ENCODE assay signal across 1 cellular context in genomic region chr4:18021720-18022571, GRCh38.
TF ChIP-seq lines count a peak whose summit lies in the region.

LCORL (minus strand) TSS chr4:18021755; CDS start chr4:18021751, 4 bp downstream.

TF ChIP-seq in GM12878, 131 proteins besides CTCF, POLR2A, EP300 and RAD21 (continued from another document and continues in another):
- no peak for TF ChIP-seq BCLAF1 (IDR thresholded peaks at IDR 0.05)
- TF ChIP-seq ATF2 (IDR thresholded peaks at IDR 0.05; ENCODE audit: low read length): no peak
- no peak for TF ChIP-seq ZBED1 (IDR thresholded peaks at IDR 0.05; ENCODE audit: borderline replicate concordance)
- peak; percentile 55; the same call in 1 of the 2 replicates for TF ChIP-seq GABPA (IDR thresholded peaks at IDR 0.05; ENCODE audit: low read depth)
- TF ChIP-seq ELK1 (IDR thresholded peaks at IDR 0.05; ENCODE audit: low read depth, low read length): peak; percentile 10; the same call in 1 of the 2 replicates
- 0 out of 2 replicates have a peak, but pooled peaks have one; percentile 12 for TF ChIP-seq SMC3 (IDR thresholded peaks at IDR 0.05; ENCODE audit: borderline replicate concordance, low read length)
- TF ChIP-seq MAX (IDR thresholded peaks at IDR 0.05; ENCODE audit: low read depth, low read length): no peak; the same call in 1 of the 2 replicates
- TF ChIP-seq ZBTB4 (CRISPR knock-in tag; IDR thresholded peaks at IDR 0.05): no peak
- TF ChIP-seq MEF2A (IDR thresholded peaks at IDR 0.05; ENCODE audit: insufficient read depth, low read depth, low read length): no peak
- TF ChIP-seq BCL11A (IDR thresholded peaks at IDR 0.05; ENCODE audit: low read depth, low read length): no peak
- TF ChIP-seq USF1 (IDR thresholded peaks at IDR 0.05; ENCODE audit: borderline replicate concordance, extremely low read length, insufficient read depth, low read depth, low read length): peak; percentile 69
- TF ChIP-seq ZNF207 (IDR thresholded peaks at IDR 0.05; ENCODE audit: borderline replicate concordance): 0 out of 2 replicates have a peak, but pooled peaks have one; percentile 48
- no peak for TF ChIP-seq FOS (IDR thresholded peaks at IDR 0.05; ENCODE audit: borderline replicate concordance, extremely low read depth, insufficient read length)
- TF ChIP-seq RELA (IDR thresholded peaks at IDR 0.05; ENCODE audit: borderline replicate concordance, partially characterized antibody): no peak
- TF ChIP-seq RBBP5 (conservative IDR thresholded peaks at IDR 0.05): no peak
- TF ChIP-seq ZNF274 (IDR thresholded peaks at IDR 0.05; ENCODE audit: insufficient read depth, insufficient read length): no peak
- peak; percentile 66; the same call in 1 of the 2 replicates for TF ChIP-seq RELB (IDR thresholded peaks at IDR 0.05; ENCODE audit: low read depth)
- peak; percentile 91 for TF ChIP-seq YY1 (IDR thresholded peaks at IDR 0.05; ENCODE audit: low read depth, low read length)
- TF ChIP-seq NFYA (IDR thresholded peaks at IDR 0.05; ENCODE audit: borderline replicate concordance, low read depth, low read length): no peak
- peak; percentile 72 for TF ChIP-seq EED (IDR thresholded peaks at IDR 0.05; ENCODE audit: low read depth)
- no peak for TF ChIP-seq IRF4 (IDR thresholded peaks at IDR 0.05; ENCODE audit: low read depth, low read length)
- TF ChIP-seq ESRRA (IDR thresholded peaks at IDR 0.05; ENCODE audit: low read length): no peak
- no peak; the same call in 1 of the 2 replicates for TF ChIP-seq TARDBP (IDR thresholded peaks at IDR 0.05; ENCODE audit: borderline replicate concordance)
- TF ChIP-seq ZNF384 (IDR thresholded peaks at IDR 0.05; ENCODE audit: borderline replicate concordance, low read depth, low read length): peak; percentile 81
- TF ChIP-seq NFIC (IDR thresholded peaks at IDR 0.05; ENCODE audit: low read depth, low read length): no peak
- no peak for TF ChIP-seq TAF1 (IDR thresholded peaks at IDR 0.05; ENCODE audit: borderline replicate concordance, low read depth, low read length)
- no peak for TF ChIP-seq CHD4 (IDR thresholded peaks at IDR 0.05)
- TF ChIP-seq CEBPB (IDR thresholded peaks at IDR 0.05; ENCODE audit: borderline replicate concordance in 1 of 2, low read depth in 2 of 2, low read length in 2 of 2): no peak
- no peak for TF ChIP-seq TBL1XR1 (IDR thresholded peaks at IDR 0.05; ENCODE audit: low read depth, low read length)
- peak; percentile 38 for TF ChIP-seq MEF2B (IDR thresholded peaks at IDR 0.05; ENCODE audit: partially characterized antibody, poor library complexity, severe bottlenecking)
- no peak for TF ChIP-seq JUNB (IDR thresholded peaks at IDR 0.05)
- TF ChIP-seq PML (IDR thresholded peaks at IDR 0.05; ENCODE audit: low read length): no peak; the same call in 1 of the 2 replicates
- TF ChIP-seq E4F1 (IDR thresholded peaks at IDR 0.05; ENCODE audit: borderline replicate concordance, partially characterized antibody): no peak
- TF ChIP-seq ATF7 (IDR thresholded peaks at IDR 0.05; ENCODE audit: low read depth): no peak
- TF ChIP-seq ATF3 (IDR thresholded peaks at IDR 0.05; ENCODE audit: borderline replicate concordance, extremely low read depth, low read depth, low read length): no peak; the same call in 1 of the 2 replicates
- TF ChIP-seq CBX3 (IDR thresholded peaks at IDR 0.05; ENCODE audit: borderline replicate concordance, low read depth): no peak
- TF ChIP-seq GATAD2B (conservative IDR thresholded peaks at IDR 0.05; ENCODE audit: low read depth): no peak
- TF ChIP-seq ZBTB11 (CRISPR knock-in tag; IDR thresholded peaks at IDR 0.05): no peak
- no peak for TF ChIP-seq TCF7 (IDR thresholded peaks at IDR 0.05; ENCODE audit: borderline replicate concordance)
- peak in 1 of 2 experiments; percentile 75; a peak in 2 of 3 replicates for TF ChIP-seq EGR1 (IDR thresholded peaks at IDR 0.05; ENCODE audit: borderline replicate concordance in 1 of 2, low read depth in 2 of 2, low read length in 2 of 2)
